ENCODE assay signal across 10 cellular contexts in genomic region chr1:59043796-59044195, GRCh38.
DNase-seq lines count a peak whose midpoint lies in the region; ATAC-seq, FAIRE-seq and TF ChIP-seq lines count a peak whose summit lies in the region.
"Had no signal": no experiment of that assay in that cellular context is flagged by ENCODE, and none has a peak within 500 bp of the region (broad histone marks: within the 10 kb centered on the region; RNA-seq: fewer than 3 reads in every experiment).

No MANE protein-coding gene starts in this region.

- TF ChIP-seq CTCF in breast epithelium (IDR thresholded peaks at IDR 0.05): no peak
- TF ChIP-seq CTCF in right lobe of liver (IDR thresholded peaks at IDR 0.05): no peak
- TF ChIP-seq CTCF in tibial nerve (IDR thresholded peaks at IDR 0.05): no peak

- peak in 1 of 2 donors; percentile 80 for TF ChIP-seq EP300 in tibial nerve (IDR thresholded peaks at IDR 0.05)

- H3K9me3 ChIP-seq in breast epithelium: no peaks in the 10 kb centered on the region
- H3K9me3 ChIP-seq in right lobe of liver: no peaks in the 10 kb centered on the region
- no peaks in the 10 kb centered on the region for H3K9me3 ChIP-seq in tibial nerve

- DNase-seq in HTR-8/SVneo (ENCODE audit: insufficient read length, low spot score) (peak; percentile 65), breast epithelium (ENCODE audit: low spot score in 2 of 2) (peak; percentile 54 to 55), right lobe of liver (peak; percentile 82 to 87 (median 86)), tibial nerve (ENCODE audit: low spot score in 2 of 2) (peak; percentile 66 to 76), OCI-M2 (lab: John Stamatoyannopoulos, UW; ENCODE audit: unreplicated experiment) (no peak), NCI-H1436 treated with DMSO at 0.1 percent for 48 hours (lab: John Stamatoyannopoulos, UW) (no peak), DMS79 treated with DMSO at 0.1 percent for 48 hours (lab: John Stamatoyannopoulos, UW) (no peak), hypothalamus (lab: John Stamatoyannopoulos, UW) (no peak)
- DNase-seq: activated B cell treated with CpG ODN at 0.5 μM for 24 hours, NCI-H1092 treated with DMSO at 0.1 percent for 48 hours had no signal

- ATAC-seq in right lobe of liver: peak; percentile 83 to 91 (median 89)

- WGBS in right lobe of liver (ENCODE audit: insufficient coverage, low coverage, low lambda C conversion rate, missing lambda C conversion rate): 10% methylated on average over 2 of the region's 4 CpGs
- 44 to 55% methylated on average over 4 of the region's 4 CpGs for WGBS in tibial nerve, 2 donors

- H3K36me3 ChIP-seq in breast epithelium (no peaks in the 10 kb centered on the region), right lobe of liver (no peaks in the 10 kb centered on the region), tibial nerve (no peaks in the 10 kb centered on the region)

- TF ChIP-seq POLR2A in breast epithelium (IDR thresholded peaks at IDR 0.05) (no peak), right lobe of liver (IDR thresholded peaks at IDR 0.05) (no peak), tibial nerve (IDR thresholded peaks at IDR 0.05) (no peak)

- H3K4me1 ChIP-seq in breast epithelium (no peaks in the 10 kb centered on the region), right lobe of liver (peaks cover 0 to 23% (median 8%) of the 10 kb centered on the region in 4 donors), tibial nerve (peaks cover 0 to 28% (median 5%) of the 10 kb centered on the region in 4 donors)

- FAIRE-seq in HTR-8/SVneo (lab: Jason Lieb, UNC): peak; percentile 95

- peak overlapping the region; percentile 48 to 68 for H3K27ac ChIP-seq in breast epithelium
- H3K27ac ChIP-seq in right lobe of liver: peak overlapping the region; percentile 34 to 56 (median 34)
- H3K27ac ChIP-seq in tibial nerve: peak overlapping the region in 3 of 4 donors; percentile 38 to 43 (median 42)

- H3K4me3 ChIP-seq in breast epithelium (no peak overlapping the region), right lobe of liver (no peak overlapping the region), tibial nerve (no peak overlapping the region)

- no peaks in the 10 kb centered on the region for H3K27me3 ChIP-seq in breast epithelium
- H3K27me3 ChIP-seq in right lobe of liver: no peaks in the 10 kb centered on the region
- no peaks in the 10 kb centered on the region for H3K27me3 ChIP-seq in tibial nerve

- intact Hi-C loops in breast epithelium (cut with DNase I; ENCODE audit: low total_unique reads) (no loop called here), right lobe of liver (cut with DNase I) (loop anchor here in 1 of 2 donors (10.0 kb wide), 1 partner anchor 149 kb away; no protein-coding TSS in a partner anchor)

Comparison
In these comparisons a context has a peak if more than half of its experiments do, and no peak if none do; other contexts are left out.
1. DNase-seq: peak in HTR-8/SVneo (single experiment), breast epithelium (2 of 2), right lobe of liver (3 of 3) and tibial nerve (2 of 2); none in OCI-M2 (single experiment), NCI-H1436 treated with DMSO at 0.1 percent for 48 hours (single experiment), DMS79 treated with DMSO at 0.1 percent for 48 hours (single experiment) and hypothalamus (0 of 51).
2. Peak in every context shown above with its lines, with median percentiles within 50 percentile points of each other: H3K27ac ChIP-seq.